In the genomic region with DNA sequence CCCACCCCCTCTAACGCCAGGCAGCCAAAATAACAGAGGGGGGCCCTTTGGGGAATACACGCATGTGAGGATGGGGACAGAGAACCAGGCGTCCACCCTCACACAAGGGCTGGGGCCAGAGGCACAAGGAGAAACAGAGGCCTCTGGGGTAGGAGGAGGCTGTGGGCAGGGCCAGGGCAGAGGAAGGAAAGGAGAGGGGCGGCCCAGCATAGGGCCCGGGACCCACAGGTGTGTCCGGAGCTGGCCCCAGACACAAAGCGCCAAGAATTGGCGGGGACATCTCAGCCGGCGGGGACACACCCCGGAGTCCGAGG, we compare ENCODE assay signal across 13 cellular contexts. TPM values are rescaled to one million over a fixed set of nuclear protein-coding genes. Genes with fewer than 3 reads are reported as not detected.
A peak's percentile ranks its signal among the peaks of the same experiment; 100 is the strongest.
DNase-seq lines count a peak whose midpoint lies in the region; ATAC-seq and TF ChIP-seq lines count a peak whose summit lies in the region.
"Had no signal": no experiment of that assay in that cellular context is flagged by ENCODE, and none has a peak within 500 bp of the region (broad histone marks: within the 10 kb centered on the region; RNA-seq: fewer than 3 reads in every experiment).

No MANE protein-coding gene starts in this region.

- H3K4me3 ChIP-seq in HUES6 (ENCODE audit: low read depth, low read length) (peak overlapping the region; percentile 66), dorsolateral prefrontal cortex (peak overlapping the region in 54 of 59 donors; percentile 4 to 62 (median 43)), left lung (peak overlapping the region; percentile 38 to 42), stomach (peak overlapping the region; percentile 34 to 53 (median 42))

- no peak overlapping the region for H3K4me3 Mint-ChIP-seq in activated T-helper 1 cell treated with anti-CD3 and anti-CD28 coated beads, Interleukin-12 subunit alpha, Interleukin-12 subunit beta, Interleukin-2, Interleukin-4 antibody, amounts not matched to agents 30 ng/mL and 10 ng/mL and 1 ng/mL, durations not matched to agents 14 hours and 24 hours and 36 hours
- H3K4me3 Mint-ChIP-seq in activated CD8-positive, alpha-beta memory T cell treated with anti-CD3 and anti-CD28 coated beads, Interleukin-2, amount 10 ng/mL, durations not matched to agents 7 days and 5 days, result no peak overlapping the region
- H3K4me3 Mint-ChIP-seq: activated naive CD4-positive, alpha-beta T cell treated with anti-CD3 and anti-CD28 coated beads for 36 hours; stimulated activated memory B cell treated with anti-CD40 and anti-IgM and Interleukin-4, amounts not matched to agents 10 μg/mL and 1 μg/mL and 100 μg/mL, for 72 hours had no signal

- H3K4me1 Mint-ChIP-seq in activated T-helper 1 cell treated with anti-CD3 and anti-CD28 coated beads, Interleukin-12 subunit alpha, Interleukin-12 subunit beta, Interleukin-2, Interleukin-4 antibody, amounts not matched to agents 30 ng/mL and 10 ng/mL and 1 ng/mL, durations not matched to agents 14 hours and 24 hours and 36 hours (ENCODE audit: low read depth), result peaks cover 8% of the 10 kb centered on the region
- H3K4me1 Mint-ChIP-seq in activated CD8-positive, alpha-beta memory T cell treated with anti-CD3 and anti-CD28 coated beads, Interleukin-2, amount 10 ng/mL, durations not matched to agents 7 days and 5 days, result peaks cover 3% of the 10 kb centered on the region

- no peaks in the 10 kb centered on the region for H3K9me3 Mint-ChIP-seq in activated T-helper 1 cell treated with anti-CD3 and anti-CD28 coated beads, Interleukin-12 subunit alpha, Interleukin-12 subunit beta, Interleukin-2, Interleukin-4 antibody, amounts not matched to agents 30 ng/mL and 10 ng/mL and 1 ng/mL, durations not matched to agents 14 hours and 24 hours and 36 hours
- no peaks in the 10 kb centered on the region for H3K9me3 Mint-ChIP-seq in activated CD8-positive, alpha-beta memory T cell treated with anti-CD3 and anti-CD28 coated beads, Interleukin-2, amount 10 ng/mL, durations not matched to agents 7 days and 5 days (ENCODE audit: low read depth)
- H3K9me3 Mint-ChIP-seq: activated naive CD4-positive, alpha-beta T cell treated with anti-CD3 and anti-CD28 coated beads for 36 hours; stimulated activated memory B cell treated with anti-CD40 and anti-IgM and Interleukin-4, amounts not matched to agents 10 μg/mL and 1 μg/mL and 100 μg/mL, for 72 hours had no signal

- intact Hi-C loops in dorsolateral prefrontal cortex (cut with DNase I), result loop anchor here (5.0 to 10.0 kb wide), 2 partner anchors 160 to 232 kb away; no protein-coding TSS in a partner anchor
- intact Hi-C loops in left lung (cut with DNase I), result loop anchor here in 1 of 2 donors (10.0 kb wide), 1 partner anchor 150 kb away; no protein-coding TSS in a partner anchor
- intact Hi-C loops in stomach (cut with DNase I; ENCODE audit: low total_unique reads), result loop anchor here (5.0 kb wide), 1 partner anchor 163 kb away; no protein-coding TSS in a partner anchor
- intact Hi-C loops in activated T-helper 1 cell treated with anti-CD3 and anti-CD28 coated beads, Interleukin-12 subunit alpha, Interleukin-12 subunit beta, Interleukin-2, Interleukin-4 antibody, amounts not matched to agents 30 ng/mL and 10 ng/mL and 1 ng/mL, durations not matched to agents 14 hours and 24 hours and 36 hours (cut with micrococcal nuclease), result no loop called here

- TF ChIP-seq POLR2A in stomach (IDR thresholded peaks at IDR 0.05), result no peak
- no peak for TF ChIP-seq POLR2A in GM18505 (IDR thresholded peaks at IDR 0.05; ENCODE audit: borderline replicate concordance, extremely low read depth, insufficient read depth, insufficient read length)

- peaks cover 45% of the 10 kb centered on the region for H3K27me3 Mint-ChIP-seq in activated T-helper 1 cell treated with anti-CD3 and anti-CD28 coated beads, Interleukin-12 subunit alpha, Interleukin-12 subunit beta, Interleukin-2, Interleukin-4 antibody, amounts not matched to agents 30 ng/mL and 10 ng/mL and 1 ng/mL, durations not matched to agents 14 hours and 24 hours and 36 hours (ENCODE audit: insufficient read depth)
- peaks cover 46% of the 10 kb centered on the region for H3K27me3 Mint-ChIP-seq in activated CD8-positive, alpha-beta memory T cell treated with anti-CD3 and anti-CD28 coated beads, Interleukin-2, amount 10 ng/mL, durations not matched to agents 7 days and 5 days

- TF ChIP-seq CTCF in dorsolateral prefrontal cortex (IDR thresholded peaks at IDR 0.05 in 54 of 56, conservative IDR thresholded peaks at IDR 0.05 in 2 of 56; ENCODE audit: low read depth in 1 of 56, partially characterized antibody in 56 of 56) (no peak), left lung (IDR thresholded peaks at IDR 0.05) (no peak), stomach (IDR thresholded peaks at IDR 0.05) (no peak)

- TF ChIP-seq EP300 in stomach (IDR thresholded peaks at IDR 0.05), result no peak

- H3K36me3 Mint-ChIP-seq in activated T-helper 1 cell treated with anti-CD3 and anti-CD28 coated beads, Interleukin-12 subunit alpha, Interleukin-12 subunit beta, Interleukin-2, Interleukin-4 antibody, amounts not matched to agents 30 ng/mL and 10 ng/mL and 1 ng/mL, durations not matched to agents 14 hours and 24 hours and 36 hours (ENCODE audit: low read depth), result no peaks in the 10 kb centered on the region
- H3K36me3 Mint-ChIP-seq in activated CD8-positive, alpha-beta memory T cell treated with anti-CD3 and anti-CD28 coated beads, Interleukin-2, amount 10 ng/mL, durations not matched to agents 7 days and 5 days, result no peaks in the 10 kb centered on the region
- H3K36me3 Mint-ChIP-seq: stimulated activated memory B cell treated with anti-CD40 and anti-IgM and Interleukin-4, amounts not matched to agents 10 μg/mL and 1 μg/mL and 100 μg/mL, for 72 hours had no signal

- ATAC-seq in left lung (peak; percentile 3), GM18505 (IDR thresholded peaks at IDR 0.05; ENCODE audit: unreplicated experiment) (no peak), GM19351 (IDR thresholded peaks at IDR 0.05; ENCODE audit: unreplicated experiment) (no peak)
- no peak for ATAC-seq in activated CD8-positive, alpha-beta memory T cell treated with anti-CD3 and anti-CD28 coated beads, Interleukin-2, amount 10 ng/mL, durations not matched to agents 7 days and 5 days

- H3K36me3 ChIP-seq in HUES6 (ENCODE audit: control insufficient read depth, insufficient read depth, low read length), result no peaks in the 10 kb centered on the region
- H3K36me3 ChIP-seq in left lung, result no peaks in the 10 kb centered on the region
- H3K36me3 ChIP-seq in stomach, result no peaks in the 10 kb centered on the region

- DNase-seq in dorsolateral prefrontal cortex (no peak), left lung (no peak), stomach (no peak)
- no peak for DNase-seq in activated T-helper 1 cell treated with anti-CD3 and anti-CD28 coated beads, Interleukin-12 subunit alpha, Interleukin-12 subunit beta, Interleukin-2, Interleukin-4 antibody, amounts not matched to agents 30 ng/mL and 10 ng/mL and 1 ng/mL, durations not matched to agents 14 hours and 24 hours and 36 hours (ENCODE audit: low spot score)
- DNase-seq in activated CD8-positive, alpha-beta memory T cell treated with anti-CD3 and anti-CD28 coated beads, Interleukin-2, amount 10 ng/mL, durations not matched to agents 7 days and 5 days, result no peak
- DNase-seq: activated CD4-positive, CD25-positive, alpha-beta regulatory T cell treated with anti-CD3 and anti-CD28 coated beads, Interleukin-2, amount 50 U/mL, for 72 hours; activated naive CD4-positive, alpha-beta T cell treated with anti-CD3 and anti-CD28 coated beads for 36 hours; NCI-H1436 treated with DMSO at 0.1 percent for 48 hours had no signal

- H3K4me1 ChIP-seq in HUES6 (ENCODE audit: control insufficient read depth, insufficient read depth, low read length) (peaks cover 25% of the 10 kb centered on the region), left lung (peaks cover 1 to 11% of the 10 kb centered on the region in 2 donors), stomach (peaks cover 17 to 52% (median 32%) of the 10 kb centered on the region in 4 donors)

- peak overlapping the region; percentile 54 for H3K9ac ChIP-seq in HUES6 (ENCODE audit: low read length)

- H3K27ac ChIP-seq in HUES6 (ENCODE audit: low read depth, low read length) (no peak overlapping the region), dorsolateral prefrontal cortex (peak overlapping the region in 12 of 59 donors; percentile 14 to 92 (median 37)), left lung (peak overlapping the region; percentile 13 to 73), stomach (peak overlapping the region in 3 of 5 donors; percentile 3 to 64 (median 60))
- H3K27ac ChIP-seq: HL-60 had no signal

- no peak overlapping the region for H3K27ac Mint-ChIP-seq in activated T-helper 1 cell treated with anti-CD3 and anti-CD28 coated beads, Interleukin-12 subunit alpha, Interleukin-12 subunit beta, Interleukin-2, Interleukin-4 antibody, amounts not matched to agents 30 ng/mL and 10 ng/mL and 1 ng/mL, durations not matched to agents 14 hours and 24 hours and 36 hours
- H3K27ac Mint-ChIP-seq in activated CD8-positive, alpha-beta memory T cell treated with anti-CD3 and anti-CD28 coated beads, Interleukin-2, amount 10 ng/mL, durations not matched to agents 7 days and 5 days, result no peak overlapping the region
- H3K27ac Mint-ChIP-seq: activated naive CD4-positive, alpha-beta T cell treated with anti-CD3 and anti-CD28 coated beads for 36 hours; stimulated activated memory B cell treated with anti-CD40 and anti-IgM and Interleukin-4, amounts not matched to agents 10 μg/mL and 1 μg/mL and 100 μg/mL, for 72 hours had no signal

- H3K27me3 ChIP-seq in HUES6 (ENCODE audit: control insufficient read depth, insufficient read depth, low read length) (peaks cover 17% of the 10 kb centered on the region; the same call in 1 of the 2 replicates), dorsolateral prefrontal cortex (peaks cover 0 to 22% (median 4%) of the 10 kb centered on the region in 45 donors), left lung (peaks cover 4 to 46% of the 10 kb centered on the region in 2 donors), stomach (peaks cover 0 to 44% (median 28%) of the 10 kb centered on the region in 3 donors)

- H3K9me3 ChIP-seq in HUES6 (ENCODE audit: control insufficient read depth, insufficient read depth, low read depth, low read length), result no peaks in the 10 kb centered on the region
- no peaks in the 10 kb centered on the region for H3K9me3 ChIP-seq in left lung
- H3K9me3 ChIP-seq in stomach, result no peaks in the 10 kb centered on the region

- 14 to 31% (median 24%) methylated on average over 7 to 12 of the region's 12 CpGs for WGBS in stomach, 5 donors

- CTCF ChIA-PET in activated CD8-positive, alpha-beta memory T cell treated with anti-CD3 and anti-CD28 coated beads, Interleukin-2, amount 10 ng/mL, durations not matched to agents 7 days and 5 days (lab: Charles Lee), result interaction anchor here (1.0 to 2.7 kb wide), 6 partner anchors 8 to 161 kb away, joined by 3 to 15 read pairs (median 6); no protein-coding TSS in a partner anchor

RNA-seq across cellular contexts. Expression of a gene that starts 6.7 kb away (rescaled TPM):
- 100 to 1,000 TPM in 1 of 120 experiments, 10 to 100 TPM in 119; 15.9 to 101 (median 58.6) TPM for total RNA-seq in dorsolateral prefrontal cortex
- 10 to 100 TPM in 1 of 2 donors, 1 to 10 TPM in 1; 6.3 to 10.7 TPM for total RNA-seq in left lung
- total RNA-seq in stomach, result 10 to 100 TPM in 2 of 5 donors, 1 to 10 TPM in 3; 4.9 to 58.8 (median 9.8) TPM
- polyA plus RNA-seq in stomach, result 1 to 10 TPM; 1.4 to 7.2 (median 1.8) TPM
- 1.8 and 2.2 TPM in 2 replicates for total RNA-seq in activated T-helper 1 cell treated with anti-CD3 and anti-CD28 coated beads, Interleukin-12 subunit alpha, Interleukin-12 subunit beta, Interleukin-2, Interleukin-4 antibody, amounts not matched to agents 30 ng/mL and 10 ng/mL and 1 ng/mL, durations not matched to agents 14 hours and 24 hours and 36 hours
- 1 to 10 TPM; 1.1 to 1.7 TPM for total RNA-seq in activated CD8-positive, alpha-beta memory T cell treated with anti-CD3 and anti-CD28 coated beads, Interleukin-2, amount 10 ng/mL, durations not matched to agents 7 days and 5 days

RNA-seq across cellular contexts. Expression of a gene that starts 18.8 kb away (rescaled TPM):
- total RNA-seq in dorsolateral prefrontal cortex (100 to 1,000 TPM in 3 of 120 experiments, 10 to 100 TPM in 117; 15.2 to 106 (median 54.0) TPM), left lung (1 to 10 TPM; 5.6 to 8.4 TPM), stomach (100 to 1,000 TPM in 1 of 5 donors, 10 to 100 TPM in 2, 1 to 10 TPM in 2; 6.1 to 215 (median 21.4) TPM)
- polyA plus RNA-seq in stomach, result 10 to 100 TPM in 1 of 3 donors, 1 to 10 TPM in 2; 2.7 to 41.6 (median 2.9) TPM
- total RNA-seq in activated T-helper 1 cell treated with anti-CD3 and anti-CD28 coated beads, Interleukin-12 subunit alpha, Interleukin-12 subunit beta, Interleukin-2, Interleukin-4 antibody, amounts not matched to agents 30 ng/mL and 10 ng/mL and 1 ng/mL, durations not matched to agents 14 hours and 24 hours and 36 hours, result 151 and 158 TPM in 2 replicates
- total RNA-seq in activated CD8-positive, alpha-beta memory T cell treated with anti-CD3 and anti-CD28 coated beads, Interleukin-2, amount 10 ng/mL, durations not matched to agents 7 days and 5 days, result 10 to 100 TPM; 54.3 to 71.6 TPM
